1 cellular context compared by ENCODE assay signal in genomic region chr12:49069507-49070346, GRCh38.
TF ChIP-seq lines count a peak whose summit lies in the region.

RHEBL1 (minus strand) TSS chr12:49069979; CDS start chr12:49069785, 194 bp downstream.

TF ChIP-seq in K562, 482 proteins besides CTCF, POLR2A, EP300 and RAD21 (continued from another document and continues in another):
- peak; percentile 83 for TF ChIP-seq MGA (IDR thresholded peaks at IDR 0.05)
- no peak for TF ChIP-seq NFRKB (IDR thresholded peaks at IDR 0.05; ENCODE audit: low read depth)
- TF ChIP-seq ZSCAN32 (CRISPR knock-in tag; IDR thresholded peaks at IDR 0.05): no peak
- TF ChIP-seq, protein P1, sequence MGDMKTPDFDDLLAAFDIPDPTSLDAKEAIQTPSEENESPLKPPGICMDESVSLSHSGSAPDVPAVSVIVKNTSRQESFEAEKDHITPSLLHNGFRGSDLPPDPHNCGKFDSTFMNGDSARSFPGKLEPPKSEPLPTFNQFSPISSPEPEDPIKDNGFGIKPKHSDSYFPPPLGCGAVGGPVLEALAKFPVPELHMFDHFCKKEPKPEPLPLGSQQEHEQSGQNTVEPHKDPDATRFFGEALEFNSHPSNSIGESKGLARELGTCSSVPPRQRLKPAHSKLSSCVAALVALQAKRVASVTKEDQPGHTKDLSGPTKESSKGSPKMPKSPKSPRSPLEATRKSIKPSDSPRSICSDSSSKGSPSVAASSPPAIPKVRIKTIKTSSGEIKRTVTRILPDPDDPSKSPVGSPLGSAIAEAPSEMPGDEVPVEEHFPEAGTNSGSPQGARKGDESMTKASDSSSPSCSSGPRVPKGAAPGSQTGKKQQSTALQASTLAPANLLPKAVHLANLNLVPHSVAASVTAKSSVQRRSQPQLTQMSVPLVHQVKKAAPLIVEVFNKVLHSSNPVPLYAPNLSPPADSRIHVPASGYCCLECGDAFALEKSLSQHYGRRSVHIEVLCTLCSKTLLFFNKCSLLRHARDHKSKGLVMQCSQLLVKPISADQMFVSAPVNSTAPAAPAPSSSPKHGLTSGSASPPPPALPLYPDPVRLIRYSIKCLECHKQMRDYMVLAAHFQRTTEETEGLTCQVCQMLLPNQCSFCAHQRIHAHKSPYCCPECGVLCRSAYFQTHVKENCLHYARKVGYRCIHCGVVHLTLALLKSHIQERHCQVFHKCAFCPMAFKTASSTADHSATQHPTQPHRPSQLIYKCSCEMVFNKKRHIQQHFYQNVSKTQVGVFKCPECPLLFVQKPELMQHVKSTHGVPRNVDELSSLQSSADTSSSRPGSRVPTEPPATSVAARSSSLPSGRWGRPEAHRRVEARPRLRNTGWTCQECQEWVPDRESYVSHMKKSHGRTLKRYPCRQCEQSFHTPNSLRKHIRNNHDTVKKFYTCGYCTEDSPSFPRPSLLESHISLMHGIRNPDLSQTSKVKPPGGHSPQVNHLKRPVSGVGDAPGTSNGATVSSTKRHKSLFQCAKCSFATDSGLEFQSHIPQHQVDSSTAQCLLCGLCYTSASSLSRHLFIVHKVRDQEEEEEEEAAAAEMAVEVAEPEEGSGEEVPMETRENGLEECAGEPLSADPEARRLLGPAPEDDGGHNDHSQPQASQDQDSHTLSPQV (IDR thresholded peaks at IDR 0.05): no peak
- peak; percentile 4 for TF ChIP-seq HNRNPLL (IDR thresholded peaks at IDR 0.05; ENCODE audit: low read depth, low read length, poor library complexity, severe bottlenecking)
- TF ChIP-seq SRF (CRISPR knock-in tag; IDR thresholded peaks at IDR 0.05): peak in 1 of 2 experiments; percentile 79; a peak in 1 of 4 replicates
- peak; percentile 32 for TF ChIP-seq E2F8 (IDR thresholded peaks at IDR 0.05; ENCODE audit: low read depth, partially characterized antibody)
- TF ChIP-seq, protein P2, sequence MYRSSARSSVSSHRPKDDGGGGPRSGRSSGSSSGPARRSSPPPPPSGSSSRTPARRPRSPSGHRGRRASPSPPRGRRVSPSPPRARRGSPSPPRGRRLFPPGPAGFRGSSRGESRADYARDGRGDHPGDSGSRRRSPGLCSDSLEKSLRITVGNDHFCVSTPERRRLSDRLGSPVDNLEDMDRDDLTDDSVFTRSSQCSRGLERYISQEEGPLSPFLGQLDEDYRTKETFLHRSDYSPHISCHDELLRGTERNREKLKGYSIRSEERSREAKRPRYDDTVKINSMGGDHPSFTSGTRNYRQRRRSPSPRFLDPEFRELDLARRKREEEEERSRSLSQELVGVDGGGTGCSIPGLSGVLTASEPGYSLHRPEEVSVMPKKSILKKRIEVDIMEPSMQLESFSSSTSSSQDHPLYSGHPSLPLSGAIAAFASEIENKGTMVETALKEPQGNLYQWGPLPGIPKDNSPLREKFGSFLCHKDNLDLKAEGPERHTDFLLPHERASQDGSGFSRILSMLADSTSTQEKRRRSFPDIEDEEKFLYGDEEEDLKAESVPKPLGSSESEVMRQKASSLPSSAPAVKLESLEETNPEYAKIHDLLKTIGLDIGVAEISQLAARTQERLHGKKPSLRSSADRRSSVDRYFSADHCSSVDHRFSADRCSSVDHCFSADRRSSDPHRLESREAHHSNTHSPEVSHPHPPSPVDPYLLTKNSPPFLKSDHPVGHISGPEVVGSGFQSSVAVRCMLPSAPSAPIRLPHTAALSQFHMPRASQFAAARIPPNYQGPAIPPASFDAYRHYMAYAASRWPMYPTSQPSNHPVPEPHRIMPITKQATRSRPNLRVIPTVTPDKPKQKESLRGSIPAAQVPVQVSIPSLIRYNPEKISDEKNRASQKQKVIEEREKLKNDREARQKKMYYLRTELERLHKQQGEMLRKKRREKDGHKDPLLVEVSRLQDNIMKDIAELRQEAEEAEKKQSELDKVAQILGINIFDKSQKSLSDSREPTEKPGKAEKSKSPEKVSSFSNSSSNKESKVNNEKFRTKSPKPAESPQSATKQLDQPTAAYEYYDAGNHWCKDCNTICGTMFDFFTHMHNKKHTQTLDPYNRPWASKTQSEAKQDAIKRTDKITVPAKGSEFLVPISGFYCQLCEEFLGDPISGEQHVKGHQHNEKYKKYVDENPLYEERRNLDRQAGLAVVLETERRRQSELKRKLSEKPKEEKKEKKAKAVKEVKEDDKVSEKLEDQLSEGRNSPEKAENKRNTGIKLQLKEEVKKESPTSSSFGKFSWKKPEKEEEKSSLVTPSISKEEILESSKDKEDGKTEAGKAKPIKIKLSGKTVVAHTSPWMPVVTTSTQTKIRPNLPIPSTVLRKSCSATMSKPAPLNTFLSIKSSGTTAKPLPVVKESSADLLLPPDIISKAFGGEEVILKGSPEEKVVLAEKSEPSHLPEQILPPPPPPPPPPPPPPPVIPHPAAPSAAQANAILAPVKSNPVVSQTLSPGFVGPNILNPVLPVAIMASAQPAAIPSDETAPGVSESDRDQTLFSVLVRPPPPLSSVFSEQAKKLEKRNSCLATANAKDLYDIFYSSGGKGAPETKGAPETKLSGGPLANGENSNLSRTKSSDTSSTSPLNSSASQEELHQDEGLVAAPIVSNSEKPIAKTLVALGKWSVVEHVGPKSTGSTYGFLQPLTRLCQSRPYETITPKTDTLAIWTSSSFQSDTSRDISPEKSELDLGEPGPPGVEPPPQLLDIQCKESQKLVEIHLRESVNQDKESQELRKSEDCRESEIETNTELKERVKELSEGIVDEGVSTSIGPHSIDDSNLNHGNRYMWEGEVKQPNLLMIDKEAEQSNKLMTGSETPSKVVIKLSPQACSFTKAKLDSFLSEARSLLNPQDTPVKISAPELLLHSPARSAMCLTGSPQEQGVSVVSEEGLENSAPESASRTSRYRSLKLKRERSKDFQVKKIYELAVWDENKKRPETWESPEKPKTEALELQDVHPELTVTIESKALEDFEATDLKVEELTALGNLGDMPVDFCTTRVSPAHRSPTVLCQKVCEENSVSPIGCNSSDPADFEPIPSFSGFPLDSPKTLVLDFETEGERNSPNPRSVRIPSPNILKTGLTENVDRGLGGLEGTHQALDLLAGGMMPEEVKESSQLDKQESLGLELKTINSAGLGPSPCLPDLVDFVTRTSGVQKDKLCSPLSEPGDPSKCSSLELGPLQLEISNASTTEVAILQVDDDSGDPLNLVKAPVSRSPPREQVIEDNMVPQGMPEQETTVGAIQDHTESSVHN (IDR thresholded peaks at IDR 0.05; ENCODE audit: borderline replicate concordance in 1 of 2, low read depth in 1 of 2): peak in 1 of 2 experiments; percentile 47; a peak in 1 of 4 replicates
- TF ChIP-seq ZNF124 (CRISPR knock-in tag; IDR thresholded peaks at IDR 0.05): no peak
- TF ChIP-seq CREB3L1 (IDR thresholded peaks at IDR 0.05; ENCODE audit: borderline replicate concordance, low read depth): peak; percentile 76; the same call in 1 of the 2 replicates
- TF ChIP-seq FOS (IDR thresholded peaks at IDR 0.05; ENCODE audit: extremely low read depth, insufficient read length): peak; percentile 5
- TF ChIP-seq ETV1 (tag; conservative IDR thresholded peaks at IDR 0.05; ENCODE audit: low read depth): no peak
- TF ChIP-seq, protein P3, sequence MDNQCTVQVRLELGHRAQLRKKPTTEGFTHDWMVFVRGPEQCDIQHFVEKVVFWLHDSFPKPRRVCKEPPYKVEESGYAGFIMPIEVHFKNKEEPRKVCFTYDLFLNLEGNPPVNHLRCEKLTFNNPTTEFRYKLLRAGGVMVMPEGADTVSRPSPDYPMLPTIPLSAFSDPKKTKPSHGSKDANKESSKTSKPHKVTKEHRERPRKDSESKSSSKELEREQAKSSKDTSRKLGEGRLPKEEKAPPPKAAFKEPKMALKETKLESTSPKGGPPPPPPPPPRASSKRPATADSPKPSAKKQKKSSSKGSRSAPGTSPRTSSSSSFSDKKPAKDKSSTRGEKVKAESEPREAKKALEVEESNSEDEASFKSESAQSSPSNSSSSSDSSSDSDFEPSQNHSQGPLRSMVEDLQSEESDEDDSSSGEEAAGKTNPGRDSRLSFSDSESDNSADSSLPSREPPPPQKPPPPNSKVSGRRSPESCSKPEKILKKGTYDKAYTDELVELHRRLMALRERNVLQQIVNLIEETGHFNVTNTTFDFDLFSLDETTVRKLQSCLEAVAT (IDR thresholded peaks at IDR 0.05): peak in 1 of 2 experiments; percentile 65; a peak in 1 of 4 replicates
